12 cellular contexts compared by ENCODE assay signal in the genomic region with DNA sequence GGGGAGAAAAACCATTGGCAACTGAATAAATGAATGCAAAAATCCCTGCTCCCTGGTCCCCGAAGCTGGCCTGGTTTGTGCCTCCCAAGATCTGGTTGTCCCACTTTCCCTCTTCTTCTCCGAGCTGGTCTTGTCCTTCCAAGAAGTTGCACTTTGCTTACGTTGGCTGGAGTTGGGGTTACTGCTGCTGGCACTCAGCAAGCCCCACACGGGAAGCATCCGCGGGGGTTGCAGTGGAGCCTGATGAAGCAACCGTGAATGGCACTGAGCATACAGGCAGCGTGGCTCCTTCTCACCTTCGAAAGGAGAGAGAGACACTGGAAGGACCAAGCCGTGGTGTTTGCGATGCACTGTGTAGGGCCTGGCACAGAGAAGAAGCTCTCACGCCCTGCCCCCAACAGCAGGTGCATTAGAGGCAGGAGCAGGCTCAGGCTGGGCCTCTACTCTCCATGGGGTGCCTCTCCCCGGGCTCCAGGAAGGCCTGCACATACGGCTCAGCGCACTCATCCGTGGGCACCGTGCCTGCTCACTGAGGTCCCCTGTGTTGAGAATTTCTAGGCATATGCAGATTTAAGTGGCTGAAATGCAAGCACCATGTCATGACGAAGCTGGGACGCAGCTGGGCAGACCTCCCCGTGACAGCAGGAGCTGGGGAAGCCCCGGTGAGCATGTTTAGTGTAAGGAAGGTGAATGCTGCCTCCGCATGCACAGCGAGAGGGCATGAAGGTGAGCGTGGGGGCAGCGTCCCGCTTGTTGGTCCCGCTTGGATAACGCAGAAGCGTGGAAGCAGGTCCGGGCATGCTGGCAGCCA. TPM values are rescaled to one million over a fixed set of nuclear protein-coding genes. Genes with fewer than 3 reads are reported as not detected.
A peak's percentile ranks its signal among the peaks of the same experiment; 100 is the strongest.
DNase-seq lines count a peak whose midpoint lies in the region; ATAC-seq, FAIRE-seq and TF ChIP-seq lines count a peak whose summit lies in the region.
"Had no signal": no experiment of that assay in that cellular context is flagged by ENCODE, and none has a peak within 500 bp of the region (broad histone marks: within the 10 kb centered on the region; RNA-seq: fewer than 3 reads in every experiment).

No MANE protein-coding gene starts in this region.

- TF ChIP-seq EP300 in GM12878 (IDR thresholded peaks at IDR 0.05; ENCODE audit: borderline replicate concordance in 1 of 2, control insufficient read depth in 1 of 2, low read depth in 2 of 2, low read length in 2 of 2): no peak

- H3K27ac ChIP-seq in A673 (ENCODE audit: low read depth, low read length, poor library complexity, severe bottlenecking) (peak overlapping the region; percentile 36), GM12878 (ENCODE audit: control insufficient read depth, insufficient read depth) (no peak overlapping the region), RWPE1 (no peak overlapping the region)
- H3K27ac ChIP-seq: coronary artery had no signal

- peak; percentile 84 for ATAC-seq in GM12878

- H4K20me1 ChIP-seq in GM12878 (ENCODE audit: control insufficient read depth, insufficient read depth): no peaks in the 10 kb centered on the region

- intact Hi-C loops in A673 (cut with micrococcal nuclease; ENCODE audit: unreplicated experiment): no loop called here
- intact Hi-C loops in GM12878 (cut with micrococcal nuclease; ENCODE audit: unreplicated experiment): no loop called here

- H3K79me2 ChIP-seq in GM12878 (ENCODE audit: control insufficient read depth, insufficient read depth, low read length): no peaks in the 10 kb centered on the region

- in situ Hi-C loops in GM12878 (cut with MboI): no loop called here

- BruUV-seq in A673 (replicated peaks; lab: Mats Ljungman, UMichigan) (no TSS peak), GM12878 (replicated peaks; lab: Mats Ljungman, UMichigan) (no TSS peak)

- 19% methylated on average over 30 of the region's 30 CpGs for WGBS in GM12878 (ENCODE audit: insufficient coverage, insufficient replicate concordance, low lambda C conversion rate, missing lambda C conversion rate)

- FAIRE-seq in GM12878 (lab: Jason Lieb, UNC): peak; percentile 23

- H3K4me3 ChIP-seq in A673 (ENCODE audit: low read depth, low read length, poor library complexity, severe bottlenecking) (no peak overlapping the region), GM12878 (no peak overlapping the region)
- H3K4me3 ChIP-seq: coronary artery had no signal

- peaks cover 21% of the 10 kb centered on the region for H3K4me1 ChIP-seq in A673 (ENCODE audit: insufficient read depth, low read length, poor library complexity, severe bottlenecking)
- peaks cover 33% of the 10 kb centered on the region for H3K4me1 ChIP-seq in GM12878 (ENCODE audit: control insufficient read depth, insufficient read depth, low read length)

- CTCF ChIA-PET in A673 (lab: Charles Lee): no interaction called here
- CTCF ChIA-PET in GM12878 (lab: Yijun Ruan, JAX): interaction anchor here (0.9 to 2.7 kb wide), 6 partner anchors 21 to 155 kb away, joined by 3 to 17 read pairs (median 4); no protein-coding TSS in a partner anchor
- CTCF ChIA-PET in RWPE1 (lab: Yijun Ruan, JAX): interaction anchor here (1.1 to 1.4 kb wide), 2 partner anchors 16 to 42 kb away, joined by 3 to 4 read pairs; no protein-coding TSS in a partner anchor

- peak overlapping the region; percentile 79 for H2AFZ ChIP-seq in GM12878 (ENCODE audit: control insufficient read depth, low read depth, low read length)

- peak; percentile 74 for DNase-seq in A673 (ENCODE audit: low spot score)
- peak; percentile 66 for DNase-seq in GM19238 (ENCODE audit: insufficient read length, low spot score)
- peak; percentile 97 for DNase-seq in NCI-H1092 treated with DMSO at 0.1 percent for 48 hours (lab: John Stamatoyannopoulos, UW)
- DNase-seq in GM12878 (ENCODE audit: low read depth, low spot score): peak; percentile 16
- no peak for DNase-seq in GF-D8 (lab: John Stamatoyannopoulos, UW)
- DNase-seq in ecto neural progenitor cell (ENCODE audit: low spot score): no peak
- no peak for DNase-seq in MV-4-11 (lab: John Stamatoyannopoulos, UW)
- DNase-seq in RWPE1 (ENCODE audit: low spot score): no peak
- DNase-seq: activated CD4-positive, alpha-beta T cell treated with anti-CD3 and anti-CD28 coated beads, Interleukin-2, amount 50 U/mL, for 4 hours; left ventricle myocardium superior had no signal

- H3K27me3 ChIP-seq in A673 (replicated peaks; ENCODE audit: insufficient read depth, low read depth, low read length, poor library complexity): no peaks in the 10 kb centered on the region
- H3K27me3 ChIP-seq in GM12878 (replicated peaks in 1 of 2; ENCODE audit: control insufficient read depth in 2 of 2, insufficient read depth in 2 of 2, low read length in 1 of 2): no peaks in the 10 kb centered on the region; a peak in 1 of 4 replicates

- H3K9ac ChIP-seq in GM12878 (ENCODE audit: control insufficient read depth, insufficient read depth, low read length): peak overlapping the region; percentile 37; the same call in 1 of the 2 replicates

- no peak for TF ChIP-seq RAD21 in GM12878 (IDR thresholded peaks at IDR 0.05; ENCODE audit: insufficient read depth, low read depth, low read length)

- TF ChIP-seq CTCF in A673 (conservative IDR thresholded peaks at IDR 0.05; ENCODE audit: low read depth, low read length) (no peak), GM12878 (IDR thresholded peaks at IDR 0.05 in 2 of 3, conservative IDR thresholded peaks at IDR 0.05 in 1 of 3; ENCODE audit: control insufficient read depth in 2 of 3, extremely low read depth in 1 of 3, insufficient read depth in 1 of 3, low read depth in 3 of 3, low read length in 3 of 3) (no peak), RWPE1 (conservative IDR thresholded peaks at IDR 0.05; ENCODE audit: low read depth) (no peak)

- RAD21 ChIA-PET in GM12878 (lab: Charles Lee; ENCODE audit: unreplicated experiment): interaction anchor here (0.6 to 1.4 kb wide), 7 partner anchors 26 to 145 kb away, joined by 3 to 5 read pairs (median 4); a partner anchor contains a TSS

- H3K36me3 ChIP-seq in A673 (ENCODE audit: insufficient read depth, low read length, poor library complexity, severe bottlenecking) (no peaks in the 10 kb centered on the region), GM12878 (ENCODE audit: control insufficient read depth in 2 of 2, insufficient read depth in 2 of 2, low read length in 1 of 2) (no peaks in the 10 kb centered on the region)

- peak; percentile 55; the same call in 1 of the 2 replicates for TF ChIP-seq POLR2A in GM12878 (IDR thresholded peaks at IDR 0.05; ENCODE audit: low read depth, low read length)

- H3K9me3 ChIP-seq in A673 (ENCODE audit: low read depth, low read length, poor library complexity, severe bottlenecking) (no peaks in the 10 kb centered on the region), GM12878 (replicated peaks; ENCODE audit: control insufficient read depth, insufficient read depth, low read length) (no peaks in the 10 kb centered on the region)

- H3K4me2 ChIP-seq in GM12878 (ENCODE audit: control insufficient read depth, insufficient read depth): peak overlapping the region; percentile 71

- POLR2A ChIA-PET in A673 (lab: Charles Lee; ENCODE audit: low non-redundant PET) (interaction anchor here (0.6 kb wide), 1 partner anchor 96 kb away, joined by 3 read pairs; no protein-coding TSS in a partner anchor), GM12878 (lab: Charles Lee) (interaction anchor here (0.5 kb wide), 1 partner anchor 106 kb away, joined by 3 read pairs; no protein-coding TSS in a partner anchor), RWPE1 (lab: Yijun Ruan, JAX; ENCODE audit: low non-redundant PET) (no interaction called here)

- SMC1A ChIA-PET in GM12878 (lab: Charles Lee; ENCODE audit: uncharacterized antibody, unreplicated experiment): interaction anchor here (1.2 to 1.7 kb wide), 3 partner anchors 49 to 145 kb away, joined by 3 to 5 read pairs (median 3); no protein-coding TSS in a partner anchor

RNA-seq across cellular contexts. Expression of a gene that starts 12.1 kb away (rescaled TPM):
- not detected in 2 replicates for total RNA-seq in A673 (2021)
- not detected in 2 replicates for total RNA-seq in GM12878 (2013; cell fraction: nucleolus; rRNA removed)
- not detected in 2 replicates for total RNA-seq in GM12878 (2014; rRNA removed)
- total RNA-seq in GM12878 (2014; rRNA removed; fragmentation: Illumina TruSeq; extraction: Trizol): not detected in 2 replicates
- total RNA-seq in GM12878 (2021): not detected in 2 replicates
- not detected for polyA plus RNA-seq in GM12878 (2011; ENCODE audit: low read depth)
- polyA plus RNA-seq in GM12878 (2011; rRNA removed): not detected in 2 replicates
- not detected in 2 replicates for polyA plus RNA-seq in GM12878 (2011; cell fraction: cytosol; rRNA removed)
- polyA plus RNA-seq in GM12878 (2011; cell fraction: nucleus; rRNA removed): not detected in 2 replicates
- 0.11 TPM in 1 of 2 replicates, not detected in the other for polyA plus RNA-seq in GM12878 (2012)
- polyA plus RNA-seq in GM12878 (2014; fragmentation: Illumina TruSeq; extraction: Trizol): not detected in 2 replicates
- polyA plus RNA-seq in GM12878 (2014; fragmentation: Nextera tagmentation; extraction: Ambion mirVana): not detected
- polyA plus RNA-seq in GM12878 (2014; rRNA removed): not detected in 2 replicates
- polyA plus RNA-seq in GM12878 (2016; fragmentation: Nextera tagmentation; extraction: Ambion mirVana): not detected
- not detected in 2 replicates for polyA minus RNA-seq in GM12878 (2011; rRNA and poly(A)+ RNA removed)
- not detected in 2 replicates for polyA minus RNA-seq in GM12878 (2011; cell fraction: cytosol; rRNA and poly(A)+ RNA removed)
- not detected in 2 replicates for polyA minus RNA-seq in GM12878 (2011; cell fraction: nucleus; rRNA and poly(A)+ RNA removed)
- total RNA-seq: left ventricle myocardium superior had no signal
- polyA plus RNA-seq: AG04450 had no signal

RNA-seq across cellular contexts. Expression of a gene that starts 27.0 kb away (rescaled TPM):
- total RNA-seq in A673 (2021): 35.2 and 44.3 TPM in 2 replicates
- total RNA-seq in GM12878 (2013; cell fraction: nucleolus; rRNA removed): 87.2 and 92.3 TPM in 2 replicates
- 9.6 and 13.4 TPM in 2 replicates for total RNA-seq in GM12878 (2014; rRNA removed)
- total RNA-seq in GM12878 (2014; rRNA removed; fragmentation: Illumina TruSeq; extraction: Trizol): 10.8 and 11.7 TPM in 2 replicates
- 17.8 and 21.9 TPM in 2 replicates for total RNA-seq in GM12878 (2021)
- polyA plus RNA-seq in GM12878 (2011; ENCODE audit: low read depth): 7.6 TPM
- polyA plus RNA-seq in GM12878 (2011; rRNA removed): 10.9 and 12.7 TPM in 2 replicates
- 15.5 and 19.9 TPM in 2 replicates for polyA plus RNA-seq in GM12878 (2011; cell fraction: cytosol; rRNA removed)
- 50.3 and 65.1 TPM in 2 replicates for polyA plus RNA-seq in GM12878 (2011; cell fraction: nucleus; rRNA removed)
- polyA plus RNA-seq in GM12878 (2012): 13.0 and 16.7 TPM in 2 replicates
- 11.5 and 12.0 TPM in 2 replicates for polyA plus RNA-seq in GM12878 (2014; fragmentation: Illumina TruSeq; extraction: Trizol)
- polyA plus RNA-seq in GM12878 (2014; fragmentation: Nextera tagmentation; extraction: Ambion mirVana): 1 to 10 TPM; 3.9 to 7.3 TPM
- polyA plus RNA-seq in GM12878 (2014; rRNA removed): 12.9 and 14.4 TPM in 2 replicates
- polyA plus RNA-seq in GM12878 (2016; fragmentation: Nextera tagmentation; extraction: Ambion mirVana): 10 to 100 TPM; 13.3 to 16.8 TPM
- 38.3 and 45.5 TPM in 2 replicates for polyA minus RNA-seq in GM12878 (2011; rRNA and poly(A)+ RNA removed)
- polyA minus RNA-seq in GM12878 (2011; cell fraction: cytosol; rRNA and poly(A)+ RNA removed): 12.9 and 14.6 TPM in 2 replicates
- polyA minus RNA-seq in GM12878 (2011; cell fraction: nucleus; rRNA and poly(A)+ RNA removed): 43.9 and 65.4 TPM in 2 replicates

RNA-seq across cellular contexts. Expression of a gene that starts 54.9 kb away (rescaled TPM):
- 324 and 371 TPM in 2 replicates for total RNA-seq in A673 (2021)
- 30.6 and 32.7 TPM in 2 replicates for total RNA-seq in GM12878 (2013; cell fraction: nucleolus; rRNA removed)
- total RNA-seq in GM12878 (2014; rRNA removed): 29.8 and 33.4 TPM in 2 replicates
- total RNA-seq in GM12878 (2014; rRNA removed; fragmentation: Illumina TruSeq; extraction: Trizol): 11.4 and 13.0 TPM in 2 replicates
- 95.1 and 101 TPM in 2 replicates for total RNA-seq in GM12878 (2021)
- 25.8 TPM for polyA plus RNA-seq in GM12878 (2011; ENCODE audit: low read depth)
- polyA plus RNA-seq in GM12878 (2011; rRNA removed): 4.8 and 8.6 TPM in 2 replicates
- polyA plus RNA-seq in GM12878 (2011; cell fraction: cytosol; rRNA removed): 15.8 and 16.8 TPM in 2 replicates
- 25.1 and 32.3 TPM in 2 replicates for polyA plus RNA-seq in GM12878 (2011; cell fraction: nucleus; rRNA removed)
- 45.2 and 60.4 TPM in 2 replicates for polyA plus RNA-seq in GM12878 (2012)
- 10.1 and 38.1 TPM in 2 replicates for polyA plus RNA-seq in GM12878 (2014; fragmentation: Illumina TruSeq; extraction: Trizol)
- 1 to 10 TPM; 2.3 to 4.2 TPM for polyA plus RNA-seq in GM12878 (2014; fragmentation: Nextera tagmentation; extraction: Ambion mirVana)
- 44.5 and 51.5 TPM in 2 replicates for polyA plus RNA-seq in GM12878 (2014; rRNA removed)
- 10 to 100 TPM; 55.0 to 56.2 TPM for polyA plus RNA-seq in GM12878 (2016; fragmentation: Nextera tagmentation; extraction: Ambion mirVana)
- polyA minus RNA-seq in GM12878 (2011; rRNA and poly(A)+ RNA removed): 10.7 and 17.2 TPM in 2 replicates
- polyA minus RNA-seq in GM12878 (2011; cell fraction: cytosol; rRNA and poly(A)+ RNA removed): 20.3 and 21.6 TPM in 2 replicates
- 10.8 and 18.6 TPM in 2 replicates for polyA minus RNA-seq in GM12878 (2011; cell fraction: nucleus; rRNA and poly(A)+ RNA removed)

Comparison
In these comparisons a context has a peak if more than half of its experiments do, and no peak if none do; other contexts are left out.
1. DNase-seq: peak in A673 (single experiment), GM19238 (single experiment), NCI-H1092 treated with DMSO at 0.1 percent for 48 hours (single experiment) and GM12878 (single experiment); none in GF-D8 (single experiment), ecto neural progenitor cell (single experiment), MV-4-11 (single experiment) and RWPE1 (single experiment).